8 cellular contexts compared by ENCODE assay signal in the genomic region with DNA sequence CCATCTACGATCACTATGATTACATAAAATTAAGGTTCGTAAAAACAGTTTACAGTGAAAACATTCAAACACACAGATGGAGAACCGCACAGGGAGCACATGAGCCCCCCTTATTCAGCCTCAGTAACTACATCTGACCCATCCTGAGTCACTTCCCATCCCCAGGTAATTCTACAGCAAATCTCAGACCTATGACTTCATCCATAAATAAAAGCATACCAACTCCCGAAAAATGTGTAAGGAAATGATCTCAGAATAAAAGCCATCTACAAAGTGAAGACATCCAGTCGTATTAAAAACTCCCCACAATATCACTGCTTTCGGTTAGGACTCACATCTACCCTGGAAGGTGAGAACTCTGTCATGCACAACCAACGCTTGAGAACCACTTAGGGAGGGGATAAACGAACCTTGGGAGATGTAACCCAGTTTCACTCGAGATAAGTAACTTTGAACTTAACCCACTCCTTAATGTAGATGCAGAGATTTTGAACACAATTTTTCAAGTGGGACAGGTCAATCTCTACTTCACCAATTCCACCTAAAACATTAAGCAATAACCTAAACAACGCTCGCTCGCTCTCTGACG. TPM values are rescaled to one million over a fixed set of nuclear protein-coding genes. Genes with fewer than 3 reads are reported as not detected.
DNase-seq lines count a peak whose midpoint lies in the region; ATAC-seq and TF ChIP-seq lines count a peak whose summit lies in the region.

No MANE protein-coding gene starts in this region.

- peak overlapping the region; percentile 94 for H3K27ac Mint-ChIP-seq in HFFc6

- peak; percentile 50 for DNase-seq in AG08396 (ENCODE audit: low spot score)
- DNase-seq in HFFc6 = peak; percentile 45
- peak; percentile 38 for DNase-seq in adipocyte (ENCODE audit: low read depth)
- peak; percentile 40 for DNase-seq in left kidney (ENCODE audit: low read depth, low spot score)
- no peak for DNase-seq in transverse colon
- DNase-seq in NCI-H510A (lab: John Stamatoyannopoulos, UW) = no peak

- H3K4me1 ChIP-seq in adipocyte (ENCODE audit: control insufficient read depth, insufficient read depth, low read length) = peaks cover 24% of the 10 kb centered on the region
- peaks cover 16 to 24% (median 20%) of the 10 kb centered on the region in 4 donors for H3K4me1 ChIP-seq in transverse colon

- peak overlapping the region; percentile 96 to 100 (median 98) for H3K27ac ChIP-seq in transverse colon

- H3K9me3 ChIP-seq in adipocyte (ENCODE audit: control insufficient read depth, low read length) (no peaks in the 10 kb centered on the region), transverse colon (no peaks in the 10 kb centered on the region)

- H3K9ac ChIP-seq in adipocyte (ENCODE audit: low read length) = peak overlapping the region; percentile 91

- in situ Hi-C loops in transverse colon (cut with MboI; ENCODE audit: low pct_ligation_motif_present in 1 of 4, low pct_unique_long_range_greater_than_20kb in 1 of 4, low sequenced_read_pairs in 3 of 4) = no loop called here

- ATAC-seq in HG03460 (IDR thresholded peaks at IDR 0.05; ENCODE audit: unreplicated experiment) (no peak), GM21576 (IDR thresholded peaks at IDR 0.05; ENCODE audit: unreplicated experiment) (no peak)

- intact Hi-C loops in transverse colon (cut with DNase I; ENCODE audit: low total_unique reads) = no loop called here

- H3K4me3 ChIP-seq in adipocyte (ENCODE audit: low read length) (peak overlapping the region; percentile 91), transverse colon (peak overlapping the region; percentile 52 to 93 (median 74))

- H3K27me3 ChIP-seq in adipocyte (replicated peaks; ENCODE audit: control insufficient read depth, insufficient read depth, low read length) (no peaks in the 10 kb centered on the region), transverse colon (no peaks in the 10 kb centered on the region)

- peak overlapping the region; percentile 97 for H3K4me3 Mint-ChIP-seq in HFFc6

- peaks cover 26% of the 10 kb centered on the region for H3K36me3 Mint-ChIP-seq in HFFc6 (ENCODE audit: low read depth)

- H3K9me3 Mint-ChIP-seq in HFFc6 = no peaks in the 10 kb centered on the region

- peaks cover 53% of the 10 kb centered on the region for H3K4me1 Mint-ChIP-seq in HFFc6 (ENCODE audit: low read depth)

- H3K36me3 ChIP-seq in adipocyte (ENCODE audit: control insufficient read depth, insufficient read depth, low read length, severe bottlenecking) (peaks cover 34% of the 10 kb centered on the region), transverse colon (peaks cover 0 to 28% (median 14%) of the 10 kb centered on the region in 4 donors)

- H3K27me3 Mint-ChIP-seq in HFFc6 (ENCODE audit: insufficient read depth) = no peaks in the 10 kb centered on the region; the same call in none of the 2 replicates

- no peak for TF ChIP-seq POLR2A in transverse colon (IDR thresholded peaks at IDR 0.05)

- no peak for TF ChIP-seq CTCF in HFFc6 (IDR thresholded peaks at IDR 0.05)
- TF ChIP-seq CTCF in transverse colon (IDR thresholded peaks at IDR 0.05) = no peak

- no peak for TF ChIP-seq EP300 in transverse colon (IDR thresholded peaks at IDR 0.05; ENCODE audit: low read depth)

- 14 to 18% methylated on average over 8 to 13 of the region's 13 CpGs for WGBS in transverse colon (ENCODE audit: low coverage in 1 of 2), 2 donors

RNA-seq across cellular contexts. Expression of a gene that starts 1.3 kb away (rescaled TPM):
- 10 to 100 TPM; 43.6 to 50.3 (median 46.2) TPM for total RNA-seq in HFFc6 (2021; fragmentation: NEBNext Ultra II Directional; extraction: Animal tissue kit (Norgen Biotek cat#: 25700))
- total RNA-seq in transverse colon = 10 to 100 TPM; 28.5 to 96.5 (median 63.5) TPM

RNA-seq across cellular contexts. Expression of a gene that starts 57.2 kb away (rescaled TPM):
- 10 to 100 TPM in 4 of 6 experiments, 1 to 10 TPM in 2; 7.7 to 15.3 (median 10.9) TPM for total RNA-seq in HFFc6 (2021; fragmentation: NEBNext Ultra II Directional; extraction: Animal tissue kit (Norgen Biotek cat#: 25700))
- total RNA-seq in transverse colon = 100 to 1,000 TPM; 103 to 156 (median 142) TPM

Comparison
In these comparisons a context has a peak if more than half of its experiments do, and no peak if none do; other contexts are left out.
1. DNase-seq: peak in AG08396 (single experiment), HFFc6 (single experiment), adipocyte (single experiment) and left kidney (single experiment); none in transverse colon (single experiment) and NCI-H510A (single experiment).
2. RNA of a gene that starts 57.2 kb away (total RNA-seq): 103 to 156 TPM in transverse colon; 7.7 to 15.3 TPM in HFFc6; every median in the first group is over 4 times any median in the second.